ENCODE assay signal across 7 cellular contexts in genomic region chr5:56817306-56817986, GRCh38. TPM values are rescaled to one million over a fixed set of nuclear protein-coding genes. Genes with fewer than 3 reads are reported as not detected.
A peak's percentile ranks its signal among the peaks of the same experiment; 100 is the strongest.
DNase-seq lines count a peak whose midpoint lies in the region; ATAC-seq and TF ChIP-seq lines count a peak whose summit lies in the region.

No MANE protein-coding gene starts in this region.

- no peaks in the 10 kb centered on the region for H3K27me3 Mint-ChIP-seq in stimulated activated memory B cell treated with anti-CD40 and anti-IgM and Interleukin-4, amounts not matched to agents 10 μg/mL and 1 μg/mL and 100 μg/mL, for 72 hours

- peaks cover 59% of the 10 kb centered on the region for H3K4me1 Mint-ChIP-seq in stimulated activated memory B cell treated with anti-CD40 and anti-IgM and Interleukin-4, amounts not matched to agents 10 μg/mL and 1 μg/mL and 100 μg/mL, for 72 hours

- intact Hi-C loops in right cardiac atrium (cut with DNase I): loop anchor here in 3 of 4 donors (10.0 kb wide), 4 partner anchors 123 to 463 kb away; no protein-coding TSS in a partner anchor

- ATAC-seq in right cardiac atrium: no peak
- ATAC-seq in stimulated activated memory B cell treated with anti-CD40 and anti-IgM and Interleukin-4, amounts not matched to agents 10 μg/mL and 1 μg/mL and 100 μg/mL, for 72 hours: no peak
- ATAC-seq in GM18907 (IDR thresholded peaks at IDR 0.05; ENCODE audit: unreplicated experiment): no peak

- H3K36me3 ChIP-seq in HAP-1 (replicated peaks): no peaks in the 10 kb centered on the region
- peaks cover 9% of the 10 kb centered on the region for H3K36me3 ChIP-seq in WERI-Rb-1

- H3K4me3 ChIP-seq in HAP-1: peak overlapping the region; percentile 69
- peak overlapping the region; percentile 56 for H3K4me3 ChIP-seq in WERI-Rb-1 (ENCODE audit: low read depth, low read length)
- peak overlapping the region; percentile 98 for H3K4me3 ChIP-seq in right cardiac atrium (ENCODE audit: low read length)

- H3K36me3 Mint-ChIP-seq in stimulated activated memory B cell treated with anti-CD40 and anti-IgM and Interleukin-4, amounts not matched to agents 10 μg/mL and 1 μg/mL and 100 μg/mL, for 72 hours: peaks cover 14% of the 10 kb centered on the region

- no peak for TF ChIP-seq CTCF in WERI-Rb-1 (IDR thresholded peaks at IDR 0.05; ENCODE audit: low read depth, low read length)

- in situ Hi-C loops in HAP-1 (cut with MboI; ENCODE audit: low sequenced_read_pairs): no loop called here

- H3K9me3 Mint-ChIP-seq in stimulated activated memory B cell treated with anti-CD40 and anti-IgM and Interleukin-4, amounts not matched to agents 10 μg/mL and 1 μg/mL and 100 μg/mL, for 72 hours: no peaks in the 10 kb centered on the region

- H3K9me3 ChIP-seq in HAP-1: no peaks in the 10 kb centered on the region
- no peaks in the 10 kb centered on the region for H3K9me3 ChIP-seq in WERI-Rb-1 (ENCODE audit: severe bottlenecking)
- no peaks in the 10 kb centered on the region for H3K9me3 ChIP-seq in right cardiac atrium (ENCODE audit: control insufficient read depth, low read length)

- WGBS in right cardiac atrium: 25% methylated on average over 8 of the region's 8 CpGs

- peak overlapping the region; percentile 93 for H3K4me3 Mint-ChIP-seq in stimulated activated memory B cell treated with anti-CD40 and anti-IgM and Interleukin-4, amounts not matched to agents 10 μg/mL and 1 μg/mL and 100 μg/mL, for 72 hours

- H3K4me1 ChIP-seq in HAP-1 (peaks cover 15% of the 10 kb centered on the region), right cardiac atrium (ENCODE audit: control insufficient read depth, insufficient read depth, low read length) (peaks cover 2% of the 10 kb centered on the region)

- H3K27ac ChIP-seq in WERI-Rb-1 (peak overlapping the region; percentile 92), right cardiac atrium (ENCODE audit: low read length) (no peak overlapping the region)

- DNase-seq in HAP-1 (ENCODE audit: low spot score in 2 of 2): no peak
- DNase-seq in WERI-Rb-1: no peak
- no peak for DNase-seq in right cardiac atrium
- DNase-seq in NCI-H2196 (lab: John Stamatoyannopoulos, UW; ENCODE audit: unreplicated experiment): no peak
- DNase-seq in NCI-H446 (lab: John Stamatoyannopoulos, UW): no peak

- H3K27ac Mint-ChIP-seq in stimulated activated memory B cell treated with anti-CD40 and anti-IgM and Interleukin-4, amounts not matched to agents 10 μg/mL and 1 μg/mL and 100 μg/mL, for 72 hours: peak overlapping the region; percentile 94

- no peaks in the 10 kb centered on the region for H3K27me3 ChIP-seq in HAP-1 (ENCODE audit: low read depth)
- H3K27me3 ChIP-seq in WERI-Rb-1 (ENCODE audit: insufficient read depth, low read depth, severe bottlenecking): no peaks in the 10 kb centered on the region
- H3K27me3 ChIP-seq in right cardiac atrium (ENCODE audit: control insufficient read depth, insufficient read depth): no peaks in the 10 kb centered on the region

RNA-seq across cellular contexts. Expression of gene MAP3K1, which starts 2.1 kb away (rescaled TPM):
- total RNA-seq in right cardiac atrium: 1 to 10 TPM; 5.4 to 9.0 (median 8.4) TPM
- 2.7 TPM for polyA plus RNA-seq in right cardiac atrium
